ENCODE assay signal across 2 cellular contexts in the genomic region with DNA sequence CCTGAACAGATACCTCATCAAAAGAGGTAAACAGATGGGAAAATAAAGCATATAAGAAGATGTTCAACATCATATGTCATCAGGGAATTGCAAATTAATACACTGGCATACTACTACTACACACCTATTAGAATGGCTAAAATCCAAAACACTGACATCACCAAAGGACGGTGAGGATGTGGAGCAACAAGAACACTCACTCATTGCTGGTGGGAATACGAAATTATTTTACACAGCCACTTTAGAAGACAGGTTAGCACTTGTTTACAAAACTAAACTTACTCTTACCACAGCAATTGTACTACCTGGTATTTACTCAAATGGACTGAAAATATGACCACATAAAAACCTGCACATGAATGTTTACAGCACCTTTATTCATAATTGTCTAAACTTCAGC.
TF ChIP-seq lines count a peak whose summit lies in the region.

No MANE protein-coding gene starts in this region.

TF ChIP-seq in A549, 52 proteins besides CTCF, POLR2A, EP300 and RAD21 (continued from another document):
- TF ChIP-seq, protein P1, sequence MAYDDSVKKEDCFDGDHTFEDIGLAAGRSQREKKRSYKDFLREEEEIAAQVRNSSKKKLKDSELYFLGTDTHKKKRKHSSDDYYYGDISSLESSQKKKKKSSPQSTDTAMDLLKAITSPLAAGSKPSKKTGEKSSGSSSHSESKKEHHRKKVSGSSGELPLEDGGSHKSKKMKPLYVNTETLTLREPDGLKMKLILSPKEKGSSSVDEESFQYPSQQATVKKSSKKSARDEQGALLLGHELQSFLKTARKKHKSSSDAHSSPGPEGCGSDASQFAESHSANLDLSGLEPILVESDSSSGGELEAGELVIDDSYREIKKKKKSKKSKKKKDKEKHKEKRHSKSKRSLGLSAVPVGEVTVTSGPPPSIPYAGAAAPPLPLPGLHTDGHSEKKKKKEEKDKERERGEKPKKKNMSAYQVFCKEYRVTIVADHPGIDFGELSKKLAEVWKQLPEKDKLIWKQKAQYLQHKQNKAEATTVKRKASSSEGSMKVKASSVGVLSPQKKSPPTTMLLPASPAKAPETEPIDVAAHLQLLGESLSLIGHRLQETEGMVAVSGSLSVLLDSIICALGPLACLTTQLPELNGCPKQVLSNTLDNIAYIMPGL (CRISPR knock-in tag; IDR thresholded peaks at IDR 0.05; ENCODE audit: borderline replicate concordance), result no peak
- no peak for TF ChIP-seq NR3C1 (IDR thresholded peaks at IDR 0.05)
- no peak for TF ChIP-seq SREBF2 (IDR thresholded peaks at IDR 0.05)
- TF ChIP-seq, protein P2, sequence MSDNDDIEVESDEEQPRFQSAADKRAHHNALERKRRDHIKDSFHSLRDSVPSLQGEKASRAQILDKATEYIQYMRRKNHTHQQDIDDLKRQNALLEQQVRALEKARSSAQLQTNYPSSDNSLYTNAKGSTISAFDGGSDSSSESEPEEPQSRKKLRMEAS (IDR thresholded peaks at IDR 0.05), result no peak
- no peak for TF ChIP-seq ZC3H11A (IDR thresholded peaks at IDR 0.05)
- TF ChIP-seq, protein P3, sequence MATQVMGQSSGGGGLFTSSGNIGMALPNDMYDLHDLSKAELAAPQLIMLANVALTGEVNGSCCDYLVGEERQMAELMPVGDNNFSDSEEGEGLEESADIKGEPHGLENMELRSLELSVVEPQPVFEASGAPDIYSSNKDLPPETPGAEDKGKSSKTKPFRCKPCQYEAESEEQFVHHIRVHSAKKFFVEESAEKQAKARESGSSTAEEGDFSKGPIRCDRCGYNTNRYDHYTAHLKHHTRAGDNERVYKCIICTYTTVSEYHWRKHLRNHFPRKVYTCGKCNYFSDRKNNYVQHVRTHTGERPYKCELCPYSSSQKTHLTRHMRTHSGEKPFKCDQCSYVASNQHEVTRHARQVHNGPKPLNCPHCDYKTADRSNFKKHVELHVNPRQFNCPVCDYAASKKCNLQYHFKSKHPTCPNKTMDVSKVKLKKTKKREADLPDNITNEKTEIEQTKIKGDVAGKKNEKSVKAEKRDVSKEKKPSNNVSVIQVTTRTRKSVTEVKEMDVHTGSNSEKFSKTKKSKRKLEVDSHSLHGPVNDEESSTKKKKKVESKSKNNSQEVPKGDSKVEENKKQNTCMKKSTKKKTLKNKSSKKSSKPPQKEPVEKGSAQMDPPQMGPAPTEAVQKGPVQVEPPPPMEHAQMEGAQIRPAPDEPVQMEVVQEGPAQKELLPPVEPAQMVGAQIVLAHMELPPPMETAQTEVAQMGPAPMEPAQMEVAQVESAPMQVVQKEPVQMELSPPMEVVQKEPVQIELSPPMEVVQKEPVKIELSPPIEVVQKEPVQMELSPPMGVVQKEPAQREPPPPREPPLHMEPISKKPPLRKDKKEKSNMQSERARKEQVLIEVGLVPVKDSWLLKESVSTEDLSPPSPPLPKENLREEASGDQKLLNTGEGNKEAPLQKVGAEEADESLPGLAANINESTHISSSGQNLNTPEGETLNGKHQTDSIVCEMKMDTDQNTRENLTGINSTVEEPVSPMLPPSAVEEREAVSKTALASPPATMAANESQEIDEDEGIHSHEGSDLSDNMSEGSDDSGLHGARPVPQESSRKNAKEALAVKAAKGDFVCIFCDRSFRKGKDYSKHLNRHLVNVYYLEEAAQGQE (IDR thresholded peaks at IDR 0.05), result no peak
- TF ChIP-seq HOXA7 (CRISPR knock-in tag; IDR thresholded peaks at IDR 0.05), result no peak
- TF ChIP-seq, protein P4, sequence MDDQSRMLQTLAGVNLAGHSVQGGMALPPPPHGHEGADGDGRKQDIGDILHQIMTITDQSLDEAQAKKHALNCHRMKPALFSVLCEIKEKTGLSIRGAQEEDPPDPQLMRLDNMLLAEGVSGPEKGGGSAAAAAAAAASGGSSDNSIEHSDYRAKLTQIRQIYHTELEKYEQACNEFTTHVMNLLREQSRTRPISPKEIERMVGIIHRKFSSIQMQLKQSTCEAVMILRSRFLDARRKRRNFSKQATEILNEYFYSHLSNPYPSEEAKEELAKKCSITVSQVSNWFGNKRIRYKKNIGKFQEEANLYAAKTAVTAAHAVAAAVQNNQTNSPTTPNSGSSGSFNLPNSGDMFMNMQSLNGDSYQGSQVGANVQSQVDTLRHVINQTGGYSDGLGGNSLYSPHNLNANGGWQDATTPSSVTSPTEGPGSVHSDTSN (IDR thresholded peaks at IDR 0.05), result no peak
- no peak for TF ChIP-seq CHD4 (IDR thresholded peaks at IDR 0.05; ENCODE audit: borderline replicate concordance)
- no peak for TF ChIP-seq PHF8 (IDR thresholded peaks at IDR 0.05; ENCODE audit: borderline replicate concordance, low read depth)
- no peak for TF ChIP-seq HOXB13 (CRISPR knock-in tag; IDR thresholded peaks at IDR 0.05; ENCODE audit: low read depth)
- no peak for TF ChIP-seq EHF (CRISPR knock-in tag; IDR thresholded peaks at IDR 0.05)
- no peak for TF ChIP-seq JUNB (IDR thresholded peaks at IDR 0.05)
- no peak for TF ChIP-seq MAZ (IDR thresholded peaks at IDR 0.05; ENCODE audit: borderline replicate concordance, low read depth, low read length)

TF ChIP-seq in GM12878, 131 proteins besides CTCF, POLR2A, EP300 and RAD21 (continued from another document):
- TF ChIP-seq, protein P5, sequence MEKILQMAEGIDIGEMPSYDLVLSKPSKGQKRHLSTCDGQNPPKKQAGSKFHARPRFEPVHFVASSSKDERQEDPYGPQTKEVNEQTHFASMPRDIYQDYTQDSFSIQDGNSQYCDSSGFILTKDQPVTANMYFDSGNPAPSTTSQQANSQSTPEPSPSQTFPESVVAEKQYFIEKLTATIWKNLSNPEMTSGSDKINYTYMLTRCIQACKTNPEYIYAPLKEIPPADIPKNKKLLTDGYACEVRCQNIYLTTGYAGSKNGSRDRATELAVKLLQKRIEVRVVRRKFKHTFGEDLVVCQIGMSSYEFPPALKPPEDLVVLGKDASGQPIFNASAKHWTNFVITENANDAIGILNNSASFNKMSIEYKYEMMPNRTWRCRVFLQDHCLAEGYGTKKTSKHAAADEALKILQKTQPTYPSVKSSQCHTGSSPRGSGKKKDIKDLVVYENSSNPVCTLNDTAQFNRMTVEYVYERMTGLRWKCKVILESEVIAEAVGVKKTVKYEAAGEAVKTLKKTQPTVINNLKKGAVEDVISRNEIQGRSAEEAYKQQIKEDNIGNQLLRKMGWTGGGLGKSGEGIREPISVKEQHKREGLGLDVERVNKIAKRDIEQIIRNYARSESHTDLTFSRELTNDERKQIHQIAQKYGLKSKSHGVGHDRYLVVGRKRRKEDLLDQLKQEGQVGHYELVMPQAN (conservative IDR thresholded peaks at IDR 0.05), result no peak
- TF ChIP-seq RBBP5 (conservative IDR thresholded peaks at IDR 0.05) (no peak), LARP7 (IDR thresholded peaks at IDR 0.05) (no peak), ZNF274 (IDR thresholded peaks at IDR 0.05; ENCODE audit: insufficient read depth, insufficient read length) (no peak), IKZF2 (IDR thresholded peaks at IDR 0.05) (no peak), SPI1 (IDR thresholded peaks at IDR 0.05; ENCODE audit: borderline replicate concordance, insufficient read depth, low read depth, low read length) (no peak), PAX8 (IDR thresholded peaks at IDR 0.05) (no peak), SIX5 (IDR thresholded peaks at IDR 0.05; ENCODE audit: low read depth, low read length, severe bottlenecking) (no peak), SMC3 (IDR thresholded peaks at IDR 0.05; ENCODE audit: borderline replicate concordance, low read length) (no peak), EGR1 (IDR thresholded peaks at IDR 0.05; ENCODE audit: borderline replicate concordance in 1 of 2, low read depth in 2 of 2, low read length in 2 of 2) (no peak), STAT3 (IDR thresholded peaks at IDR 0.05; ENCODE audit: low read depth, low read length) (no peak), SIN3A (IDR thresholded peaks at IDR 0.05; ENCODE audit: low read depth, low read length) (no peak), TCF12 (IDR thresholded peaks at IDR 0.05; ENCODE audit: low read depth, low read length) (no peak), KLF5 (IDR thresholded peaks at IDR 0.05; ENCODE audit: partially characterized antibody) (no peak)
- TF ChIP-seq, protein P6, sequence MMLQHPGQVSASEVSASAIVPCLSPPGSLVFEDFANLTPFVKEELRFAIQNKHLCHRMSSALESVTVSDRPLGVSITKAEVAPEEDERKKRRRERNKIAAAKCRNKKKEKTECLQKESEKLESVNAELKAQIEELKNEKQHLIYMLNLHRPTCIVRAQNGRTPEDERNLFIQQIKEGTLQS (IDR thresholded peaks at IDR 0.05; ENCODE audit: borderline replicate concordance, extremely low read depth, low read depth, low read length), result no peak
- TF ChIP-seq, protein P7, sequence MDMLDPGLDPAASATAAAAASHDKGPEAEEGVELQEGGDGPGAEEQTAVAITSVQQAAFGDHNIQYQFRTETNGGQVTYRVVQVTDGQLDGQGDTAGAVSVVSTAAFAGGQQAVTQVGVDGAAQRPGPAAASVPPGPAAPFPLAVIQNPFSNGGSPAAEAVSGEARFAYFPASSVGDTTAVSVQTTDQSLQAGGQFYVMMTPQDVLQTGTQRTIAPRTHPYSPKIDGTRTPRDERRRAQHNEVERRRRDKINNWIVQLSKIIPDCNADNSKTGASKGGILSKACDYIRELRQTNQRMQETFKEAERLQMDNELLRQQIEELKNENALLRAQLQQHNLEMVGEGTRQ (IDR thresholded peaks at IDR 0.05; ENCODE audit: borderline replicate concordance, low read depth, low read length), result no peak
- TF ChIP-seq, protein P8, sequence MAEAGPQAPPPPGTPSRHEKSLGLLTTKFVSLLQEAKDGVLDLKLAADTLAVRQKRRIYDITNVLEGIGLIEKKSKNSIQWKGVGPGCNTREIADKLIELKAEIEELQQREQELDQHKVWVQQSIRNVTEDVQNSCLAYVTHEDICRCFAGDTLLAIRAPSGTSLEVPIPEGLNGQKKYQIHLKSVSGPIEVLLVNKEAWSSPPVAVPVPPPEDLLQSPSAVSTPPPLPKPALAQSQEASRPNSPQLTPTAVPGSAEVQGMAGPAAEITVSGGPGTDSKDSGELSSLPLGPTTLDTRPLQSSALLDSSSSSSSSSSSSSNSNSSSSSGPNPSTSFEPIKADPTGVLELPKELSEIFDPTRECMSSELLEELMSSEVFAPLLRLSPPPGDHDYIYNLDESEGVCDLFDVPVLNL (IDR thresholded peaks at IDR 0.05; ENCODE audit: low read depth, low read length), result no peak
- TF ChIP-seq, protein P9, sequence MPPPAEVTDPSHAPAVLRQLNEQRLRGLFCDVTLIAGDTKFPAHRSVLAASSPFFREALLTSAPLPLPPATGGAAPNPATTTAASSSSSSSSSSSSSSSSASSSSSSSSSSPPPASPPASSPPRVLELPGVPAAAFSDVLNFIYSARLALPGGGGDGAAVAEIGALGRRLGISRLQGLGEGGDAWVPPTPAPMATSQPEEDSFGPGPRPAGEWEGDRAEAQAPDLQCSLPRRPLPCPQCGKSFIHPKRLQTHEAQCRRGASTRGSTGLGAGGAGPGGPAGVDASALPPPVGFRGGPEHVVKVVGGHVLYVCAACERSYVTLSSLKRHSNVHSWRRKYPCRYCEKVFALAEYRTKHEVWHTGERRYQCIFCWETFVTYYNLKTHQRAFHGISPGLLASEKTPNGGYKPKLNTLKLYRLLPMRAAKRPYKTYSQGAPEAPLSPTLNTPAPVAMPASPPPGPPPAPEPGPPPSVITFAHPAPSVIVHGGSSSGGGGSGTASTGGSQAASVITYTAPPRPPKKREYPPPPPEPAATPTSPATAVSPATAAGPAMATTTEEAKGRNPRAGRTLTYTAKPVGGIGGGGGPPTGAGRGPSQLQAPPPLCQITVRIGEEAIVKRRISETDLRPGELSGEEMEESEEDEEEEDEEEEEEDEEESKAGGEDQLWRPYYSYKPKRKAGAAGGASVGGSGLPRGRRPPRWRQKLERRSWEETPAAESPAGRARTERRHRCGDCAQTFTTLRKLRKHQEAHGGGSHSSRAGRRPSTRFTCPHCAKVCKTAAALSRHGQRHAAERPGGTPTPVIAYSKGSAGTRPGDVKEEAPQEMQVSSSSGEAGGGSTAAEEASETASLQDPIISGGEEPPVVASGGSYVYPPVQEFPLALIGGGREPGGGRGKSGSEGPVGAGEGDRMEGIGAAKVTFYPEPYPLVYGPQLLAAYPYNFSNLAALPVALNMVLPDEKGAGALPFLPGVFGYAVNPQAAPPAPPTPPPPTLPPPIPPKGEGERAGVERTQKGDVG (CRISPR knock-in tag; IDR thresholded peaks at IDR 0.05), result no peak
